9 cellular contexts compared by ENCODE assay signal in genomic region chr1:156858959-156859522, GRCh38.
A peak's percentile ranks its signal among the peaks of the same experiment; 100 is the strongest.
DNase-seq lines count a peak whose midpoint lies in the region; ATAC-seq and TF ChIP-seq lines count a peak whose summit lies in the region.
"Had no signal": no experiment of that assay in that cellular context is flagged by ENCODE, and none has a peak within 500 bp of the region (broad histone marks: within the 10 kb centered on the region; RNA-seq: fewer than 3 reads in every experiment).

Gene INSRR, minus strand, starts transcription at chr1:156859117. Its CDS starts 496 bp downstream, at chr1:156858621.

- DNase-seq in COR-L47 (lab: John Stamatoyannopoulos, UW) = peak; percentile 47
- DNase-seq in nephron progenitor cell = peak; percentile 44
- DNase-seq in NCI-H1048 (lab: John Stamatoyannopoulos, UW) = no peak
- DNase-seq in RWPE1 (ENCODE audit: low spot score) = no peak
- DNase-seq: stimulated activated CD4-positive, alpha-beta T cell treated with anti-CD3 and anti-CD28 coated beads, Interleukin-2, amount 100 ng/mL, for 48 hours had no signal

- CTCF ChIA-PET in RWPE1 (lab: Yijun Ruan, JAX) = interaction anchor here (0.5 to 5.1 kb wide), 19 partner anchors 14 to 268 kb away, joined by 3 to 53 read pairs (median 7); partner anchors contain the start of genes ISG20L2 and METTL25B

- TF ChIP-seq CTCF in OCI-LY3 (IDR thresholded peaks at IDR 0.05; ENCODE audit: low read depth, low read length) = no peak
- TF ChIP-seq CTCF in nephron progenitor cell (IDR thresholded peaks at IDR 0.05) = no peak
- no peak for TF ChIP-seq CTCF in RWPE1 (conservative IDR thresholded peaks at IDR 0.05; ENCODE audit: low read depth)

- H3K36me3 ChIP-seq in OCI-LY3 (replicated peaks; ENCODE audit: low read depth, low read length) (no peaks in the 10 kb centered on the region), endocrine pancreas (ENCODE audit: control insufficient read depth, insufficient read depth, low read length) (no peaks in the 10 kb centered on the region)

- peaks cover 76% of the 10 kb centered on the region for H3K27me3 Mint-ChIP-seq in nephron progenitor cell (ENCODE audit: low read depth, poor library complexity)

- H3K27me3 ChIP-seq in OCI-LY3 (ENCODE audit: low read depth, low read length) = peaks cover 44% of the 10 kb centered on the region
- peaks cover 4% of the 10 kb centered on the region for H3K27me3 ChIP-seq in endocrine pancreas (ENCODE audit: control insufficient read depth, insufficient read depth, low read length)

- H3K9ac ChIP-seq in OCI-LY3 (ENCODE audit: low read length) (peak within 1 kb of the TSS; percentile 29), endocrine pancreas (ENCODE audit: control insufficient read depth, insufficient read depth, low read length) (peak within 1 kb of the TSS; percentile 5)

- H4K20me1 ChIP-seq in OCI-LY3 (ENCODE audit: insufficient read depth, low read length) = no peaks in the 10 kb centered on the region

- H3K4me3 Mint-ChIP-seq in nephron progenitor cell = peak within 1 kb of the TSS; percentile 84

- H3K79me2 ChIP-seq in OCI-LY3 (ENCODE audit: low read length) = no peaks in the 10 kb centered on the region

- peak within 1 kb of the TSS; percentile 76 for H3K4me3 ChIP-seq in OCI-LY3 (ENCODE audit: low read length)
- no peak within 1 kb of the TSS for H3K4me3 ChIP-seq in endocrine pancreas (ENCODE audit: control insufficient read depth, insufficient read depth, low read length)

- POLR2A ChIA-PET in RWPE1 (lab: Yijun Ruan, JAX; ENCODE audit: low non-redundant PET) = interaction anchor here (1.5 kb wide), 1 partner anchor 131 kb away, joined by 5 read pairs; the partner anchor contains the start of genes ISG20L2 and METTL25B

- H3K9me3 ChIP-seq in OCI-LY3 (ENCODE audit: insufficient read depth, low read length) (no peaks in the 10 kb centered on the region), endocrine pancreas (ENCODE audit: control insufficient read depth, low read length) (no peaks in the 10 kb centered on the region)

- no peaks in the 10 kb centered on the region for H3K9me3 Mint-ChIP-seq in nephron progenitor cell

- peak within 1 kb of the TSS; percentile 96 for H3K4me2 ChIP-seq in OCI-LY3 (ENCODE audit: low read length)

- H3K27ac ChIP-seq in OCI-LY3 (ENCODE audit: low read length) (no peak within 1 kb of the TSS), RWPE1 (no peak within 1 kb of the TSS)

- H2AFZ ChIP-seq in OCI-LY3 (ENCODE audit: low read depth, low read length) = no peak within 1 kb of the TSS

- peaks cover 73% of the 10 kb centered on the region for H3K4me1 Mint-ChIP-seq in nephron progenitor cell

- no peaks in the 10 kb centered on the region for H3K36me3 Mint-ChIP-seq in nephron progenitor cell (ENCODE audit: low read depth)

- ATAC-seq in HG02973 (IDR thresholded peaks at IDR 0.05; ENCODE audit: unreplicated experiment) (no peak), HG03378 (IDR thresholded peaks at IDR 0.05; ENCODE audit: unreplicated experiment) (no peak)

- H3K4me1 ChIP-seq in OCI-LY3 (ENCODE audit: low read length) (peaks cover 17% of the 10 kb centered on the region; the same call in 1 of the 2 replicates), endocrine pancreas (ENCODE audit: control insufficient read depth, insufficient read depth, low read length) (no peaks in the 10 kb centered on the region)

- no peak within 1 kb of the TSS for H3K27ac Mint-ChIP-seq in nephron progenitor cell

Comparison
In these comparisons a context has a peak if more than half of its experiments do, and no peak if none do; other contexts are left out.
1. DNase-seq: peak in COR-L47 (single experiment) and nephron progenitor cell (single experiment); none in NCI-H1048 (single experiment) and RWPE1 (single experiment).